Comparison of ENCODE assay signal across 22 cellular contexts in the genomic region with DNA sequence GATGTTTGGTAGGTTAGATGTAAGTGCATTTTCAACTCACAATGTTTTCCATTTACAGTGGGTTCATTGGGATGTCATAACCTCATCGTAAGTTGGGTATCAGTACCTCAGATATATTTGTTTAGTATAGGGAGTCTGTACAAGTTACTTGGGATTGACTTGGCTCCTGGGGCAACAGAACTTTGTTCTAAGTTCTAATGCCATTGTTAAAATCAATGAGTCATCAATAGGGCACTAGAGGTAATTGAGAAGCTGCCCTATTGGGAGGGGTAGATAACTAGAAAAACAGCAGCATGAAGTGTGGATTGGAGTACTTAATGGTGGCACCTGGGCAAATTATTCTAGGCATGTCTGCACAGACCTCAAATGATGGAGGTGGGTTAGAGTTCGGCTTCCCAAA.
"Had no signal": no experiment of that assay in that cellular context is flagged by ENCODE, and none has a peak within 500 bp of the region (broad histone marks: within the 10 kb centered on the region; RNA-seq: fewer than 3 reads in every experiment).

No MANE protein-coding gene starts in this region.

- H3K9me3 ChIP-seq: esophagus squamous epithelium, gastrocnemius medialis, left lung, lower lobe of right lung had no signal

- H3K36me3 ChIP-seq: esophagus squamous epithelium, gastrocnemius medialis, heart right ventricle, left lung, lower lobe of right lung had no signal

- H3K4me1 ChIP-seq: esophagus squamous epithelium, gastrocnemius medialis, heart right ventricle had no signal

- H3K27ac ChIP-seq: coronary artery, dorsolateral prefrontal cortex, esophagus squamous epithelium, gastrocnemius medialis, heart right ventricle, left lung, lower lobe of right lung had no signal

- DNase-seq: dermis blood vessel endothelial cell; dorsolateral prefrontal cortex; effector CD4-positive, alpha-beta T cell; effector memory CD4-positive, alpha-beta T cell; esophagus squamous epithelium; foreskin fibroblast; foreskin melanocyte; gastrocnemius medialis; glutamatergic neuron; head of caudate nucleus; heart right ventricle; hippocampal formation; left cardiac atrium; left lung; left ventricle myocardium superior; lower lobe of right lung; mesendoderm; midbrain; naive thymus-derived CD4-positive, alpha-beta T cell had no signal

- H3K27me3 ChIP-seq: dorsolateral prefrontal cortex, esophagus squamous epithelium, gastrocnemius medialis, heart right ventricle, left lung had no signal

- H3K4me3 ChIP-seq: coronary artery, dorsolateral prefrontal cortex, esophagus squamous epithelium, gastrocnemius medialis, heart right ventricle, left lung, lower lobe of right lung had no signal

- FAIRE-seq: endothelial cell of umbilical vein, islet of Langerhans had no signal

- ATAC-seq: gastrocnemius medialis; heart right ventricle; left cardiac atrium; left lung; left ventricle myocardium superior; lower lobe of right lung; naive thymus-derived CD4-positive, alpha-beta T cell had no signal
